Comparison of ENCODE assay signal across 21 cellular contexts in the genomic region with DNA sequence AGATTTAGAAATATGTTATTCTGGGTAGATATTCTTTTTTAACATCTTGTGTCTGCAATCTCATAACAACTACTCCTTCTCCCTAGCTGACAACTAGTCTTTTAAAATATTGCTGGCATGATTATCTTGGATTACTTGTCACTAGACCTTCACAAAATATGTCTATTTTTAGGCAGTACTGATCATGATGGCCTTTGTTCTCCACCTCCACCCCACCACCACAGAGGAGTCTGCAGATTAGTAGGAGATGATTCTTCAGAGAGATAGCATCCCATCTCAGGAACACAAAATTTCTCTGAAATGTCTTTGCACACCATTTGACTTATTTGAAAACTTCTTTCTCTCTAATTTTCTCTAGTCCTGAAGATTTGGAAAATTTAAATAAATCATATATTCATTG.
A peak's percentile ranks its signal among the peaks of the same experiment; 100 is the strongest.
DNase-seq lines count a peak whose midpoint lies in the region; ATAC-seq and TF ChIP-seq lines count a peak whose summit lies in the region.
"Had no signal": no experiment of that assay in that cellular context is flagged by ENCODE, and none has a peak within 500 bp of the region (broad histone marks: within the 10 kb centered on the region; RNA-seq: fewer than 3 reads in every experiment).

No MANE protein-coding gene starts in this region.

- no peak overlapping the region for H3K9ac ChIP-seq in Karpas-422 (ENCODE audit: low read length)
- H3K9ac ChIP-seq: BLaER1 had no signal

- H2AFZ ChIP-seq in Karpas-422 (ENCODE audit: low read length) = no peak overlapping the region

- no peaks in the 10 kb centered on the region for H4K20me1 ChIP-seq in Karpas-422 (ENCODE audit: insufficient read depth, low read depth, low read length)
- H4K20me1 ChIP-seq: BLaER1 had no signal

- no peak overlapping the region for H3K4me3 Mint-ChIP-seq in chondrocyte (ENCODE audit: unreplicated experiment)
- H3K4me3 Mint-ChIP-seq: CD14-positive monocyte; CD8-positive, alpha-beta memory T cell had no signal

- peaks cover 9% of the 10 kb centered on the region for H3K4me1 ChIP-seq in Karpas-422 (ENCODE audit: low read length)
- H3K4me1 ChIP-seq in upper lobe of right lung = no peaks in the 10 kb centered on the region
- H3K4me1 ChIP-seq: A549, BE2C, BLaER1 had no signal

- H3K9me3 ChIP-seq in Karpas-422 (ENCODE audit: low read length) (peaks cover 10% of the 10 kb centered on the region), upper lobe of right lung (peaks cover 6% of the 10 kb centered on the region)
- H3K9me3 ChIP-seq: A549, BE2C, BLaER1 had no signal

- H3K27me3 ChIP-seq in Karpas-422 (ENCODE audit: low read length) = no peaks in the 10 kb centered on the region
- no peaks in the 10 kb centered on the region for H3K27me3 ChIP-seq in upper lobe of right lung
- H3K27me3 ChIP-seq: BE2C, BLaER1 had no signal

- no peaks in the 10 kb centered on the region for H3K36me3 Mint-ChIP-seq in chondrocyte (ENCODE audit: low read depth)
- H3K36me3 Mint-ChIP-seq: CD14-positive monocyte; CD4-positive, alpha-beta memory T cell; CD4-positive, CD25-positive, alpha-beta regulatory T cell; CD8-positive, alpha-beta memory T cell had no signal

- no peak overlapping the region for H3K27ac Mint-ChIP-seq in chondrocyte (ENCODE audit: unreplicated experiment)
- H3K27ac Mint-ChIP-seq: CD14-positive monocyte; CD4-positive, alpha-beta memory T cell; CD4-positive, CD25-positive, alpha-beta regulatory T cell; CD8-positive, alpha-beta memory T cell had no signal

- no peaks in the 10 kb centered on the region for H3K4me1 Mint-ChIP-seq in chondrocyte (ENCODE audit: low read depth)
- H3K4me1 Mint-ChIP-seq: CD14-positive monocyte; CD4-positive, alpha-beta memory T cell; CD4-positive, CD25-positive, alpha-beta regulatory T cell; CD8-positive, alpha-beta memory T cell had no signal

- H3K27ac ChIP-seq in Karpas-422 (ENCODE audit: low read length) = no peak overlapping the region
- H3K27ac ChIP-seq in upper lobe of right lung = no peak overlapping the region
- H3K27ac ChIP-seq: 22Rv1, A549, BLaER1 had no signal

- no peak for ATAC-seq in upper lobe of right lung
- ATAC-seq: A549 had no signal

- intact Hi-C loops in head of caudate nucleus (cut with DNase I) (no loop called here), upper lobe of right lung (cut with DNase I) (no loop called here)

- H3K4me3 ChIP-seq in Karpas-422 (ENCODE audit: low read length) (no peak overlapping the region), upper lobe of right lung (no peak overlapping the region)
- H3K4me3 ChIP-seq: A549, BLaER1 had no signal

- DNase-seq in Karpas-422 (no peak), head of caudate nucleus (peak in 24 of 42 donors; percentile 7 to 80 (median 34)), putamen (ENCODE audit: low spot score) (peak; percentile 59), chondrocyte (ENCODE audit: low spot score) (no peak), upper lobe of right lung (no peak)
- DNase-seq: AML-193; BE2C; C1 segment of cervical spinal cord; CD4-positive, alpha-beta memory T cell; CD4-positive, CD25-positive, alpha-beta regulatory T cell; CD8-positive, alpha-beta memory T cell; COR-L47; DMS 273 treated with DMSO at 0.1 percent for 48 hours; DMS153; DMS53; DMS79; GF-D8 had no signal

- peaks cover 27% of the 10 kb centered on the region for H3K9me3 Mint-ChIP-seq in chondrocyte (ENCODE audit: low read depth)

- no peaks in the 10 kb centered on the region for H3K27me3 Mint-ChIP-seq in chondrocyte (ENCODE audit: low read depth)
- H3K27me3 Mint-ChIP-seq: CD4-positive, alpha-beta memory T cell; CD4-positive, CD25-positive, alpha-beta regulatory T cell; CD8-positive, alpha-beta memory T cell had no signal

- TF ChIP-seq CTCF in chondrocyte (IDR thresholded peaks at IDR 0.05) (no peak), upper lobe of right lung (IDR thresholded peaks at IDR 0.05) (no peak)

- no peaks in the 10 kb centered on the region for H3K79me2 ChIP-seq in Karpas-422 (ENCODE audit: low read length)

- H3K9me2 ChIP-seq in Karpas-422 (replicated peaks; ENCODE audit: insufficient read depth, low read length) = no peaks in the 10 kb centered on the region

- no peaks in the 10 kb centered on the region; the same call in 1 of the 2 replicates for H3K36me3 ChIP-seq in Karpas-422 (ENCODE audit: insufficient read depth, low read length)
- no peaks in the 10 kb centered on the region for H3K36me3 ChIP-seq in upper lobe of right lung
- H3K36me3 ChIP-seq: BE2C, BLaER1 had no signal

- peak overlapping the region; percentile 0 for H3K4me2 ChIP-seq in Karpas-422 (ENCODE audit: low read depth, low read length, poor library complexity, severe bottlenecking)
- H3K4me2 ChIP-seq: A549, BLaER1 had no signal

Comparison
In these comparisons a context has a peak if more than half of its experiments do, and no peak if none do; other contexts are left out.
1. DNase-seq: peak in head of caudate nucleus (24 of 42) and putamen (single experiment); none in Karpas-422 (single experiment), chondrocyte (single experiment) and upper lobe of right lung (single experiment).